ENCODE assay signal across 8 cellular contexts in the genomic region with DNA sequence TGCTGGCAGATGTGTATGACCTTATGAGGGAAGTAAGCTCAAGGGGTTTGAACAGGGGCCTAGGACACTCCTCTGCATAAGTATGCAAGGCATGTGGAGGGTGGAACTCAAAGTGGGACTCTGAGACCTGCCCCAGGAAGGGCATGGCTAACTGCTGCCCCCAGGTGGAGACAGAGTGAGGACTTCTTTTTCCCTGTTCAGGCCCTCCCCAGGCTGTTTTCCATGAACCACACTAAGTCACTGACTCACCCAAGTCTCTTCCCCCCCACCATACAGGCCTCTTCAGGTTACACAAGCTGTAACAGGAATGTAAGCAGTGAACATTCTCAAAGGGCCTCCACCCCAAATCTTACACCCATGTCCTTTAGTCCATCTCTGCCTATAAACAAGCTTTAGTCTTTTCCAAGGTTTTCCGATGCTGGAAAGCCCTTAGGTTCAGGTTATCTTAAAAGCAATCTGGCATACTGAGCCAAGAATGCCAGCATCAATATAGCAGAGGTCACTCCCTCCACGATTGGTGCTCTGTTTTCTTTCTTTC. TPM values are rescaled to one million over a fixed set of nuclear protein-coding genes. Genes with fewer than 3 reads are reported as not detected.
DNase-seq lines count a peak whose midpoint lies in the region; TF ChIP-seq lines count a peak whose summit lies in the region.

No MANE protein-coding gene starts in this region.

- no peak for TF ChIP-seq EP300 in stomach (IDR thresholded peaks at IDR 0.05)

- peak; percentile 51 for DNase-seq in NK-92 treated with Interleukin-12 subunit alpha and Interleukin-12 subunit beta, amount 100 ng/mL, for 24 hours (lab: John Stamatoyannopoulos, UW)
- DNase-seq in NK-92 (lab: John Stamatoyannopoulos, UW; ENCODE audit: unreplicated experiment): no peak
- DNase-seq in NCI-H526 treated with DMSO at 0.1 percent for 48 hours (lab: John Stamatoyannopoulos, UW): peak; percentile 46
- DNase-seq in activated CD8-positive, alpha-beta memory T cell treated with anti-CD3 and anti-CD28 coated beads for 4 hours (ENCODE audit: low read depth in 2 of 2): peak; percentile 59 to 72
- peak; percentile 94 for DNase-seq in epithelial cell of prostate (ENCODE audit: low read depth, low spot score)
- DNase-seq in stomach: peak; percentile 91
- no peak for DNase-seq in DMS153 (lab: John Stamatoyannopoulos, UW)

- H3K4me3 ChIP-seq in muscle layer of colon (ENCODE audit: low read depth in 1 of 2, low read length in 2 of 2): no peak overlapping the region
- H3K4me3 ChIP-seq in stomach: peak overlapping the region in 1 of 4 donors; percentile 9

- H3K36me3 ChIP-seq in muscle layer of colon (ENCODE audit: insufficient read depth, low read length) (peaks cover 25% of the 10 kb centered on the region), stomach (peaks cover 49 to 67% (median 64%) of the 10 kb centered on the region in 4 donors)

- TF ChIP-seq CTCF in stomach (IDR thresholded peaks at IDR 0.05): peak in 5 of 7 experiments; percentile 71 to 90 (median 79)

- TF ChIP-seq POLR2A in stomach (IDR thresholded peaks at IDR 0.05): no peak

- H3K27ac ChIP-seq in epithelial cell of prostate: peak overlapping the region; percentile 99
- H3K27ac ChIP-seq in muscle layer of colon (ENCODE audit: low read depth, low read length): peak overlapping the region; percentile 59
- peak overlapping the region; percentile 63 to 97 (median 95) for H3K27ac ChIP-seq in stomach

- intact Hi-C loops in stomach (cut with DNase I; ENCODE audit: low total_unique reads): no loop called here

- peak overlapping the region; percentile 21 for H3K9ac ChIP-seq in muscle layer of colon (ENCODE audit: low read length)

- H3K4me1 ChIP-seq in muscle layer of colon (ENCODE audit: insufficient read depth, low read length): peaks cover 37% of the 10 kb centered on the region
- H3K4me1 ChIP-seq in stomach: peaks cover 42 to 87% (median 58%) of the 10 kb centered on the region in 4 donors

- no peaks in the 10 kb centered on the region for H3K27me3 ChIP-seq in muscle layer of colon (ENCODE audit: control insufficient read depth in 1 of 2, insufficient read depth in 2 of 2, low read length in 2 of 2)
- H3K27me3 ChIP-seq in stomach: no peaks in the 10 kb centered on the region

- H3K9me3 ChIP-seq in muscle layer of colon (ENCODE audit: low read length) (no peaks in the 10 kb centered on the region), stomach (no peaks in the 10 kb centered on the region)

- 14 to 30% (median 20%) methylated on average over 2 of the region's 2 CpGs for WGBS in stomach, 5 donors

RNA-seq across cellular contexts. Expression of a gene that starts 13.1 kb away (rescaled TPM):
- 1,000 to 10,000 TPM in 1 of 5 donors, 100 to 1,000 TPM in 4; 671 to 1,412 (median 779) TPM for total RNA-seq in stomach
- 1,000 to 10,000 TPM; 1,415 to 1,760 (median 1,525) TPM for polyA plus RNA-seq in stomach

RNA-seq across cellular contexts. Expression of a gene that starts 14.0 kb away (rescaled TPM):
- total RNA-seq in stomach: 100 to 1,000 TPM; 550 to 693 (median 622) TPM
- polyA plus RNA-seq in stomach: 10 to 100 TPM; 37.4 to 76.8 (median 60.3) TPM

RNA-seq across cellular contexts. Expression of a gene that starts 30.7 kb away (rescaled TPM):
- total RNA-seq in stomach: 10 to 100 TPM in 3 of 5 donors, 1 to 10 TPM in 2; 6.1 to 36.2 (median 12.3) TPM
- 10 to 100 TPM; 13.3 to 18.9 (median 16.3) TPM for polyA plus RNA-seq in stomach

RNA-seq across cellular contexts. Expression of a gene that starts 41.0 kb away (rescaled TPM):
- 100 to 1,000 TPM in 1 of 5 donors, 10 to 100 TPM in 4; 53.9 to 110 (median 85.3) TPM for total RNA-seq in stomach
- polyA plus RNA-seq in stomach: 10 to 100 TPM; 32.8 to 44.6 (median 34.7) TPM

RNA-seq across cellular contexts. Expression of a gene that starts 51.9 kb away (rescaled TPM):
- 100 to 1,000 TPM in 1 of 5 donors, 10 to 100 TPM in 4; 24.4 to 112 (median 51.8) TPM for total RNA-seq in stomach
- 10 to 100 TPM; 68.1 to 71.3 (median 69.2) TPM for polyA plus RNA-seq in stomach

Comparison
In these comparisons a context has a peak if more than half of its experiments do, and no peak if none do; other contexts are left out.
1. DNase-seq: peak in NK-92 treated with Interleukin-12 subunit alpha and Interleukin-12 subunit beta, amount 100 ng/mL, for 24 hours (single experiment), NCI-H526 treated with DMSO at 0.1 percent for 48 hours (single experiment), activated CD8-positive, alpha-beta memory T cell treated with anti-CD3 and anti-CD28 coated beads for 4 hours (2 of 2), epithelial cell of prostate (single experiment) and stomach (single experiment); none in NK-92 (single experiment) and DMS153 (single experiment).
2. Peak in every context shown above with its lines, with median percentiles within 50 percentile points of each other: H3K27ac ChIP-seq.